22 cellular contexts compared by ENCODE assay signal in genomic region chr2:26189751-26190150, GRCh38. TPM values are rescaled to one million over a fixed set of nuclear protein-coding genes. Genes with fewer than 3 reads are reported as not detected.
DNase-seq lines count a peak whose midpoint lies in the region; ATAC-seq, FAIRE-seq and TF ChIP-seq lines count a peak whose summit lies in the region.
"Had no signal": no experiment of that assay in that cellular context is flagged by ENCODE, and none has a peak within 500 bp of the region (broad histone marks: within the 10 kb centered on the region; RNA-seq: fewer than 3 reads in every experiment).

No MANE protein-coding gene starts in this region.

- H4K20me1 ChIP-seq in HepG2 (ENCODE audit: insufficient read depth, low read length) (no peaks in the 10 kb centered on the region), K562 (replicated peaks; ENCODE audit: control insufficient read depth, insufficient read depth, low read length) (peaks cover 5% of the 10 kb centered on the region; the same call in 1 of the 2 replicates)

- in situ Hi-C loops in HepG2 (cut with HindIII; ENCODE audit: extremely low pct_ligation_motif_present, low pct_unique_long_range_greater_than_20kb) (no loop called here), K562 (cut with MboI) (no loop called here)

- TF ChIP-seq EP300 in HepG2 (IDR thresholded peaks at IDR 0.05; ENCODE audit: low read depth in 2 of 2, low read length in 2 of 2) (no peak), HepG2 (CRISPR knock-in tag; IDR thresholded peaks at IDR 0.05; ENCODE audit: borderline replicate concordance) (no peak), K562 (IDR thresholded peaks at IDR 0.05; ENCODE audit: low read length) (no peak)

- H3K27me3 ChIP-seq in HepG2 (ENCODE audit: control insufficient read depth in 1 of 2, insufficient read depth in 2 of 2, low read length in 2 of 2) (0 out of 5 replicates have a peak, but pooled peaks cover 0 to 3% of the 10 kb centered on the region in 2 experiments), right lobe of liver (no peaks in the 10 kb centered on the region), K562 (ENCODE audit: control insufficient read depth in 2 of 2, insufficient read depth in 2 of 2, low read length in 2 of 2) (no peaks in the 10 kb centered on the region)

- no peak for DNase-seq in HepG2 (ENCODE audit: low spot score)
- no peak for DNase-seq in right lobe of liver
- DNase-seq in K562 (ENCODE audit: extremely low read depth in 1 of 4, low spot score in 3 of 4), result no peak
- peak; percentile 37 for DNase-seq in mesenteric fat pad (ENCODE audit: low spot score)
- no peak for DNase-seq in activated CD4-positive, alpha-beta T cell treated with anti-CD3 and anti-CD28 coated beads for 48 hours
- DNase-seq: DMS 273 treated with DMSO at 0.1 percent for 48 hours, DMS79, GF-D8, GM23248, H7, NCI-H1092, NCI-H1417 treated with DMSO at 0.1 percent for 48 hours, NCI-H1694 treated with DMSO at 0.1 percent for 48 hours, NCI-H2081, NCI-H2227 treated with DMSO at 0.1 percent for 48 hours, NCI-H526 treated with DMSO at 0.1 percent for 48 hours, PC-9, SHP77 treated with DMSO at 0.1 percent for 48 hours had no signal

- H3K9ac ChIP-seq in HepG2 (ENCODE audit: insufficient read depth, low read depth, low read length), result no peak overlapping the region
- H3K9ac ChIP-seq in K562 (ENCODE audit: insufficient read depth in 1 of 2, low read depth in 2 of 2, low read length in 2 of 2), result no peak overlapping the region
- H3K9ac ChIP-seq: GM23248 had no signal

- no peaks in the 10 kb centered on the region for H3K4me1 ChIP-seq in HepG2 (ENCODE audit: insufficient read depth, low read length)
- no peaks in the 10 kb centered on the region for H3K4me1 ChIP-seq in right lobe of liver
- peaks cover 23 to 26% of the 10 kb centered on the region in 2 experiments; a peak in 4 of 5 replicates for H3K4me1 ChIP-seq in K562 (replicated peaks in 1 of 2; ENCODE audit: control insufficient read depth in 2 of 2, insufficient read depth in 2 of 2, low read length in 2 of 2)

- H3K27ac ChIP-seq in HepG2 (ENCODE audit: extremely low read length, insufficient read depth, low read length), result no peak overlapping the region
- H3K27ac ChIP-seq in right lobe of liver, result no peak overlapping the region
- no peak overlapping the region for H3K27ac ChIP-seq in K562 (ENCODE audit: extremely low read depth, low read depth, low read length)
- H3K27ac ChIP-seq: C4-2B, GM23248, PC-9 had no signal

- BruUV-seq in HepG2 (replicated peaks; lab: Mats Ljungman, UMichigan) (no TSS peak), K562 (replicated peaks; lab: Mats Ljungman, UMichigan) (no TSS peak)

- CTCF ChIA-PET in HepG2 (lab: Yijun Ruan, JAX; ENCODE audit: low intra/inter-chr PET ratio, low total read pairs), result no interaction called here
- CTCF ChIA-PET in K562 (lab: Yijun Ruan, JAX; ENCODE audit: low intra/inter-chr PET ratio), result no interaction called here

- TF ChIP-seq CTCF in HepG2 (CRISPR knock-in tag; IDR thresholded peaks at IDR 0.05) (no peak), right lobe of liver (IDR thresholded peaks at IDR 0.05) (no peak), K562 (IDR thresholded peaks at IDR 0.05 in 2 of 3, conservative IDR thresholded peaks at IDR 0.05 in 1 of 3; ENCODE audit: insufficient read depth in 2 of 3, low read depth in 1 of 3, low read length in 3 of 3) (no peak)

- H2AFZ ChIP-seq in HepG2 (ENCODE audit: low read length), result no peak overlapping the region
- no peak overlapping the region for H2AFZ ChIP-seq in K562 (ENCODE audit: low read depth, low read length)
- H2AFZ ChIP-seq: GM23248, PC-9 had no signal

- H3K4me3 ChIP-seq in HepG2 (replicated peaks in 1 of 3; ENCODE audit: insufficient read depth in 1 of 3, low read depth in 2 of 3, low read length in 3 of 3), result no peak overlapping the region
- H3K4me3 ChIP-seq in right lobe of liver, result no peak overlapping the region
- no peak overlapping the region for H3K4me3 ChIP-seq in K562
- H3K4me3 ChIP-seq: GM23248, PC-9 had no signal

- peaks cover 16 to 40% of the 10 kb centered on the region in 2 experiments for H3K36me3 ChIP-seq in HepG2 (replicated peaks in 1 of 2; ENCODE audit: control insufficient read depth in 1 of 2, insufficient read depth in 2 of 2, low read length in 2 of 2)
- H3K36me3 ChIP-seq in right lobe of liver, result peaks cover 0 to 37% (median 23%) of the 10 kb centered on the region in 4 donors
- peaks cover 65% of the 10 kb centered on the region; the same call in 2 of the 3 replicates for H3K36me3 ChIP-seq in K562 (ENCODE audit: control insufficient read depth, insufficient read depth, low read length)

- H3K4me2 ChIP-seq in HepG2 (ENCODE audit: low read depth, low read length), result no peak overlapping the region
- no peak overlapping the region for H3K4me2 ChIP-seq in K562 (ENCODE audit: insufficient read depth, low read length)
- H3K4me2 ChIP-seq: PC-9 had no signal

- TF ChIP-seq POLR2A in HepG2 (IDR thresholded peaks at IDR 0.05; ENCODE audit: insufficient read depth in 1 of 2, low read depth in 2 of 2, low read length in 2 of 2), result no peak
- TF ChIP-seq POLR2A in right lobe of liver (IDR thresholded peaks at IDR 0.05), result no peak
- no peak; the same call in 1 of the 2 replicates for TF ChIP-seq POLR2A in K562 (conservative IDR thresholded peaks at IDR 0.05)

- TF ChIP-seq RAD21 in HepG2 (CRISPR knock-in tag; IDR thresholded peaks at IDR 0.05) (no peak), K562 (CRISPR knock-in tag; conservative IDR thresholded peaks at IDR 0.05 in 1 of 2, IDR thresholded peaks at IDR 0.05 in 1 of 2) (no peak)

- WGBS in HepG2 (ENCODE audit: low lambda C conversion rate), result 100% methylated on average over 4 of the region's 4 CpGs
- WGBS in right lobe of liver (ENCODE audit: insufficient coverage, low coverage, low lambda C conversion rate, missing lambda C conversion rate), result 80% methylated on average over 1 of the region's 4 CpGs
- 80% methylated on average over 4 of the region's 4 CpGs for WGBS in K562 (ENCODE audit: insufficient coverage, low coverage, missing lambda C conversion rate)

- FAIRE-seq in HepG2 (lab: Jason Lieb, UNC), result no peak
- no peak for FAIRE-seq in K562 (lab: Jason Lieb, UNC)
- FAIRE-seq: GM12891 had no signal

- POLR2A ChIA-PET in HepG2 (lab: Yijun Ruan, JAX), result no interaction called here
- POLR2A ChIA-PET in K562 (lab: Yijun Ruan, JAX), result interaction anchor here (0.6 to 1.3 kb wide), 5 partner anchors 8 to 241 kb away, joined by 3 to 5 read pairs (median 3); partner anchors contain the start of gene HADHA

- H3K9me1 ChIP-seq in K562 (ENCODE audit: control insufficient read depth, insufficient read depth, low read length), result peaks cover 7% of the 10 kb centered on the region

- no peak for ATAC-seq in HepG2
- ATAC-seq in right lobe of liver, result no peak
- ATAC-seq in K562, result no peak
- ATAC-seq in HG03378 (IDR thresholded peaks at IDR 0.05; ENCODE audit: unreplicated experiment), result no peak
- ATAC-seq in HG03469 (IDR thresholded peaks at IDR 0.05; ENCODE audit: unreplicated experiment), result no peak

- no peaks in the 10 kb centered on the region for H3K79me2 ChIP-seq in HepG2 (ENCODE audit: insufficient read depth, low read length)
- peaks cover 9% of the 10 kb centered on the region; the same call in 2 of the 3 replicates for H3K79me2 ChIP-seq in K562 (ENCODE audit: control insufficient read depth, insufficient read depth, low read length)

- H3K9me3 ChIP-seq in HepG2 (ENCODE audit: low read length), result no peaks in the 10 kb centered on the region
- no peaks in the 10 kb centered on the region for H3K9me3 ChIP-seq in right lobe of liver
- H3K9me3 ChIP-seq in K562 (replicated peaks; ENCODE audit: control insufficient read depth, insufficient read depth, low read depth, low read length), result no peaks in the 10 kb centered on the region

- intact Hi-C loops in HepG2 (cut with micrococcal nuclease; ENCODE audit: unreplicated experiment) (no loop called here), right lobe of liver (cut with DNase I) (no loop called here), K562 (cut with micrococcal nuclease) (no loop called here)

RNA-seq across cellular contexts. Expression of gene GAREM2, which starts 16.9 kb away (rescaled TPM):
- total RNA-seq in HepG2 (2016; rRNA removed; fragmentation: Illumina TruSeq; extraction: Trizol), result 0.31 and 0.38 TPM in 2 replicates
- total RNA-seq in HepG2 (2016; cell fraction: cytosol; rRNA removed; fragmentation: Illumina TruSeq; extraction: Trizol; ENCODE audit: low read depth), result 0.10 and 0.18 TPM in 2 replicates
- total RNA-seq in HepG2 (2016; cell fraction: insoluble cytoplasmic fraction; rRNA removed; fragmentation: Illumina TruSeq; extraction: Trizol), result 0.35 and 0.36 TPM in 2 replicates
- total RNA-seq in HepG2 (2016; cell fraction: membrane; rRNA removed; fragmentation: Illumina TruSeq; extraction: Trizol), result 0.55 and 0.62 TPM in 2 replicates
- 0.28 and 0.94 TPM in 2 replicates for total RNA-seq in HepG2 (2016; cell fraction: nucleus; rRNA removed; fragmentation: Illumina TruSeq; extraction: Trizol)
- polyA plus RNA-seq in HepG2 (2011; rRNA removed), result 0.29 and 0.37 TPM in 2 replicates
- polyA plus RNA-seq in HepG2 (2011; cell fraction: cytosol; rRNA removed), result 0.25 and 0.29 TPM in 2 replicates
- polyA plus RNA-seq in HepG2 (2011; cell fraction: nucleus; rRNA removed), result 0.54 and 0.56 TPM in 2 replicates
- 0.31 and 0.47 TPM in 2 replicates for polyA plus RNA-seq in HepG2 (2012)
- 0.35 and 0.49 TPM in 2 replicates for polyA plus RNA-seq in HepG2 (2016; cell fraction: cytosol; fragmentation: Illumina TruSeq; extraction: Trizol; ENCODE audit: low read depth)
- 0.88 and 1.2 TPM in 2 replicates for polyA plus RNA-seq in HepG2 (2016; cell fraction: insoluble cytoplasmic fraction; fragmentation: Illumina TruSeq; extraction: Trizol; ENCODE audit: low read depth)
- 0.48 and 0.61 TPM in 2 replicates for polyA plus RNA-seq in HepG2 (2016; cell fraction: membrane; fragmentation: Illumina TruSeq; extraction: Trizol; ENCODE audit: low read depth)
- 0.59 and 1.1 TPM in 2 replicates for polyA plus RNA-seq in HepG2 (2016; cell fraction: nucleus; fragmentation: Illumina TruSeq; extraction: Trizol; ENCODE audit: insufficient read depth, low read depth)
- 1.0 TPM in 1 of 2 replicates, not detected in the other for polyA minus RNA-seq in HepG2 (2011; rRNA and poly(A)+ RNA removed; ENCODE audit: low replicate concordance)
- polyA minus RNA-seq in HepG2 (2011; cell fraction: cytosol; rRNA and poly(A)+ RNA removed), result 0.35 and 1.1 TPM in 2 replicates
- polyA minus RNA-seq in HepG2 (2011; cell fraction: nucleus; rRNA and poly(A)+ RNA removed), result 0.25 and 0.26 TPM in 2 replicates
- under 1 TPM in 5 of 6 experiments, not detected in 1; 0.11 to 0.34 (median 0.20) TPM for total RNA-seq in right lobe of liver
- total RNA-seq in K562 (2011; cell fraction: chromatin; rRNA removed; ENCODE audit: low replicate concordance), result 9.3 and 20.6 TPM in 2 replicates
- total RNA-seq in K562 (2011; cell fraction: nucleolus; rRNA removed), result 11.8 and 13.2 TPM in 2 replicates
- 12.0 and 16.1 TPM in 2 replicates for total RNA-seq in K562 (2011; cell fraction: nucleoplasm; rRNA removed)
- 2.5 and 4.7 TPM in 2 replicates for total RNA-seq in K562 (2014; rRNA removed)
- 1.3 and 1.7 TPM in 2 replicates for total RNA-seq in K562 (2014; rRNA removed; fragmentation: Illumina TruSeq; extraction: Trizol)
- total RNA-seq in K562 (2015; rRNA removed; fragmentation: Illumina TruSeq; extraction: Trizol), result 1.5 and 1.7 TPM in 2 replicates
- 11.5 and 12.4 TPM in 2 replicates for total RNA-seq in K562 (2021)
- 4.6 and 5.0 TPM in 2 replicates for polyA plus RNA-seq in K562 (2011; rRNA removed)
- polyA plus RNA-seq in K562 (2011; cell fraction: cytosol; rRNA removed), result 6.3 and 10.6 TPM in 2 replicates
- 9.6 and 16.4 TPM in 2 replicates for polyA plus RNA-seq in K562 (2011; cell fraction: nucleus; rRNA removed)
- polyA plus RNA-seq in K562 (2012), result 6.7 and 10.0 TPM in 2 replicates
- polyA plus RNA-seq in K562 (2014; fragmentation: Illumina TruSeq; extraction: Trizol), result 5.4 and 6.9 TPM in 2 replicates
- 1 to 10 TPM; 1.7 to 2.2 TPM for polyA plus RNA-seq in K562 (2014; fragmentation: Nextera tagmentation; extraction: Ambion mirVana)
- 4.6 and 7.6 TPM in 2 replicates for polyA plus RNA-seq in K562 (2014; rRNA removed)
- polyA minus RNA-seq in K562 (2011; rRNA and poly(A)+ RNA removed), result 2.9 and 4.5 TPM in 2 replicates
- 4.6 and 5.2 TPM in 2 replicates for polyA minus RNA-seq in K562 (2011; cell fraction: cytosol; rRNA and poly(A)+ RNA removed)
- 3.2 and 3.7 TPM in 2 replicates for polyA minus RNA-seq in K562 (2011; cell fraction: nucleus; rRNA and poly(A)+ RNA removed)
- 6.8 TPM for total RNA-seq in mesenteric fat pad

RNA-seq across cellular contexts. Expression of gene HADHA, which starts 54.7 kb away (rescaled TPM):
- total RNA-seq in HepG2 (2016; rRNA removed; fragmentation: Illumina TruSeq; extraction: Trizol) (270 and 385 TPM in 2 replicates), right lobe of liver (100 to 1,000 TPM; 115 to 246 (median 160) TPM), K562 (2014; rRNA removed) (187 and 203 TPM in 2 replicates), K562 (2014; rRNA removed; fragmentation: Illumina TruSeq; extraction: Trizol) (207 and 219 TPM in 2 replicates), K562 (2015; rRNA removed; fragmentation: Illumina TruSeq; extraction: Trizol) (195 and 202 TPM in 2 replicates), K562 (2021) (186 and 196 TPM in 2 replicates), mesenteric fat pad (220 TPM)
- 28.5 and 37.3 TPM in 2 replicates for total RNA-seq in HepG2 (2016; cell fraction: cytosol; rRNA removed; fragmentation: Illumina TruSeq; extraction: Trizol; ENCODE audit: low read depth)
- 269 and 366 TPM in 2 replicates for total RNA-seq in HepG2 (2016; cell fraction: insoluble cytoplasmic fraction; rRNA removed; fragmentation: Illumina TruSeq; extraction: Trizol)
- 91.6 and 115 TPM in 2 replicates for total RNA-seq in HepG2 (2016; cell fraction: membrane; rRNA removed; fragmentation: Illumina TruSeq; extraction: Trizol)
- total RNA-seq in HepG2 (2016; cell fraction: nucleus; rRNA removed; fragmentation: Illumina TruSeq; extraction: Trizol), result 133 TPM in 2 replicates
- polyA plus RNA-seq in HepG2 (2011; rRNA removed) (101 and 102 TPM in 2 replicates), K562 (2011; rRNA removed) (183 and 214 TPM in 2 replicates), K562 (2014; fragmentation: Illumina TruSeq; extraction: Trizol) (224 and 246 TPM in 2 replicates), K562 (2014; fragmentation: Nextera tagmentation; extraction: Ambion mirVana) (100 to 1,000 TPM; 152 to 326 TPM), K562 (2014; rRNA removed) (140 and 145 TPM in 2 replicates)
- 101 and 123 TPM in 2 replicates for polyA plus RNA-seq in HepG2 (2011; cell fraction: cytosol; rRNA removed)
- polyA plus RNA-seq in HepG2 (2011; cell fraction: nucleus; rRNA removed), result 35.5 and 47.7 TPM in 2 replicates
- 178 and 209 TPM in 2 replicates for polyA plus RNA-seq in HepG2 (2012)
- polyA plus RNA-seq in HepG2 (2016; cell fraction: cytosol; fragmentation: Illumina TruSeq; extraction: Trizol; ENCODE audit: low read depth), result 28.3 and 35.5 TPM in 2 replicates
- polyA plus RNA-seq in HepG2 (2016; cell fraction: insoluble cytoplasmic fraction; fragmentation: Illumina TruSeq; extraction: Trizol; ENCODE audit: low read depth), result 311 and 319 TPM in 2 replicates
- 67.7 and 83.6 TPM in 2 replicates for polyA plus RNA-seq in HepG2 (2016; cell fraction: membrane; fragmentation: Illumina TruSeq; extraction: Trizol; ENCODE audit: low read depth)
- polyA plus RNA-seq in HepG2 (2016; cell fraction: nucleus; fragmentation: Illumina TruSeq; extraction: Trizol; ENCODE audit: insufficient read depth, low read depth), result 138 and 139 TPM in 2 replicates
- polyA minus RNA-seq in HepG2 (2011; rRNA and poly(A)+ RNA removed; ENCODE audit: low replicate concordance), result 135 and 171 TPM in 2 replicates
- polyA minus RNA-seq in HepG2 (2011; cell fraction: cytosol; rRNA and poly(A)+ RNA removed), result 120 and 132 TPM in 2 replicates
- 57.7 and 75.8 TPM in 2 replicates for polyA minus RNA-seq in HepG2 (2011; cell fraction: nucleus; rRNA and poly(A)+ RNA removed)
- 66.4 and 94.3 TPM in 2 replicates for total RNA-seq in K562 (2011; cell fraction: chromatin; rRNA removed; ENCODE audit: low replicate concordance)
- total RNA-seq in K562 (2011; cell fraction: nucleolus; rRNA removed), result 54.4 and 55.7 TPM in 2 replicates
- total RNA-seq in K562 (2011; cell fraction: nucleoplasm; rRNA removed), result 67.3 and 77.3 TPM in 2 replicates
- 99.3 and 152 TPM in 2 replicates for polyA plus RNA-seq in K562 (2011; cell fraction: cytosol; rRNA removed)
- 83.4 and 104 TPM in 2 replicates for polyA plus RNA-seq in K562 (2011; cell fraction: nucleus; rRNA removed)
- 174 and 251 TPM in 2 replicates for polyA plus RNA-seq in K562 (2012)
- polyA minus RNA-seq in K562 (2011; rRNA and poly(A)+ RNA removed), result 329 and 345 TPM in 2 replicates
- 151 and 156 TPM in 2 replicates for polyA minus RNA-seq in K562 (2011; cell fraction: cytosol; rRNA and poly(A)+ RNA removed)
- 31.8 and 68.9 TPM in 2 replicates for polyA minus RNA-seq in K562 (2011; cell fraction: nucleus; rRNA and poly(A)+ RNA removed)

RNA-seq across cellular contexts. Expression of gene HADHB, which starts 55.0 kb away (rescaled TPM):
- total RNA-seq in HepG2 (2016; rRNA removed; fragmentation: Illumina TruSeq; extraction: Trizol), result 238 and 304 TPM in 2 replicates
- total RNA-seq in HepG2 (2016; cell fraction: cytosol; rRNA removed; fragmentation: Illumina TruSeq; extraction: Trizol; ENCODE audit: low read depth), result 27.8 and 28.9 TPM in 2 replicates
- total RNA-seq in HepG2 (2016; cell fraction: insoluble cytoplasmic fraction; rRNA removed; fragmentation: Illumina TruSeq; extraction: Trizol), result 239 and 297 TPM in 2 replicates
- total RNA-seq in HepG2 (2016; cell fraction: membrane; rRNA removed; fragmentation: Illumina TruSeq; extraction: Trizol), result 45.3 and 49.2 TPM in 2 replicates
- total RNA-seq in HepG2 (2016; cell fraction: nucleus; rRNA removed; fragmentation: Illumina TruSeq; extraction: Trizol), result 107 and 123 TPM in 2 replicates
- polyA plus RNA-seq in HepG2 (2011; rRNA removed), result 97.1 and 112 TPM in 2 replicates
- polyA plus RNA-seq in HepG2 (2011; cell fraction: cytosol; rRNA removed), result 101 and 128 TPM in 2 replicates
- 35.3 and 43.0 TPM in 2 replicates for polyA plus RNA-seq in HepG2 (2011; cell fraction: nucleus; rRNA removed)
- 78.1 and 124 TPM in 2 replicates for polyA plus RNA-seq in HepG2 (2012)
- polyA plus RNA-seq in HepG2 (2016; cell fraction: cytosol; fragmentation: Illumina TruSeq; extraction: Trizol; ENCODE audit: low read depth), result 19.4 and 19.7 TPM in 2 replicates
- polyA plus RNA-seq in HepG2 (2016; cell fraction: insoluble cytoplasmic fraction; fragmentation: Illumina TruSeq; extraction: Trizol; ENCODE audit: low read depth), result 261 and 264 TPM in 2 replicates
- 31.8 and 34.9 TPM in 2 replicates for polyA plus RNA-seq in HepG2 (2016; cell fraction: membrane; fragmentation: Illumina TruSeq; extraction: Trizol; ENCODE audit: low read depth)
- polyA plus RNA-seq in HepG2 (2016; cell fraction: nucleus; fragmentation: Illumina TruSeq; extraction: Trizol; ENCODE audit: insufficient read depth, low read depth), result 130 and 134 TPM in 2 replicates
- 138 and 239 TPM in 2 replicates for polyA minus RNA-seq in HepG2 (2011; rRNA and poly(A)+ RNA removed; ENCODE audit: low replicate concordance)
- 86.5 and 95.1 TPM in 2 replicates for polyA minus RNA-seq in HepG2 (2011; cell fraction: cytosol; rRNA and poly(A)+ RNA removed)
- 71.3 and 79.6 TPM in 2 replicates for polyA minus RNA-seq in HepG2 (2011; cell fraction: nucleus; rRNA and poly(A)+ RNA removed)
- 100 to 1,000 TPM; 129 to 295 (median 219) TPM for total RNA-seq in right lobe of liver
- 78.9 and 152 TPM in 2 replicates for total RNA-seq in K562 (2011; cell fraction: chromatin; rRNA removed; ENCODE audit: low replicate concordance)
- 49.4 and 56.5 TPM in 2 replicates for total RNA-seq in K562 (2011; cell fraction: nucleolus; rRNA removed)
- 97.7 and 134 TPM in 2 replicates for total RNA-seq in K562 (2011; cell fraction: nucleoplasm; rRNA removed)
- 67.3 and 71.4 TPM in 2 replicates for total RNA-seq in K562 (2014; rRNA removed)
- total RNA-seq in K562 (2014; rRNA removed; fragmentation: Illumina TruSeq; extraction: Trizol), result 103 and 109 TPM in 2 replicates
- total RNA-seq in K562 (2015; rRNA removed; fragmentation: Illumina TruSeq; extraction: Trizol), result 86.8 and 93.1 TPM in 2 replicates
- total RNA-seq in K562 (2021), result 100 and 109 TPM in 2 replicates
- 109 and 126 TPM in 2 replicates for polyA plus RNA-seq in K562 (2011; rRNA removed)
- polyA plus RNA-seq in K562 (2011; cell fraction: cytosol; rRNA removed), result 66.1 and 128 TPM in 2 replicates
- 67.1 and 91.6 TPM in 2 replicates for polyA plus RNA-seq in K562 (2011; cell fraction: nucleus; rRNA removed)
- 85.6 and 104 TPM in 2 replicates for polyA plus RNA-seq in K562 (2012)
- polyA plus RNA-seq in K562 (2014; fragmentation: Illumina TruSeq; extraction: Trizol), result 77.3 and 92.0 TPM in 2 replicates
- polyA plus RNA-seq in K562 (2014; fragmentation: Nextera tagmentation; extraction: Ambion mirVana), result 100 to 1,000 TPM; 198 to 199 TPM
- 84.6 and 94.9 TPM in 2 replicates for polyA plus RNA-seq in K562 (2014; rRNA removed)
- 189 and 209 TPM in 2 replicates for polyA minus RNA-seq in K562 (2011; rRNA and poly(A)+ RNA removed)
- polyA minus RNA-seq in K562 (2011; cell fraction: cytosol; rRNA and poly(A)+ RNA removed), result 50.2 and 61.6 TPM in 2 replicates
- 29.5 and 56.9 TPM in 2 replicates for polyA minus RNA-seq in K562 (2011; cell fraction: nucleus; rRNA and poly(A)+ RNA removed)
- 224 TPM for total RNA-seq in mesenteric fat pad

Comparison
In these comparisons a context has a peak if more than half of its experiments do, and no peak if none do; other contexts are left out.
1. Of the 241 proteins assayed by ChIP-seq in both HepG2 and K562: peak only in HepG2: POLR2AphosphoS5 and RBM22; only in K562: POLR2G; in both: none; in neither: 237; mixed calls (peak in some experiments, not most) for 1.